Comparison of ENCODE assay signal across 1 cellular context in genomic region chr6:167394820-167395219, GRCh38.
TF ChIP-seq lines count a peak whose summit lies in the region.

No MANE protein-coding gene starts in this region.

TF ChIP-seq in GM23338, 12 proteins besides CTCF, POLR2A, EP300 and RAD21 (continued from another document):
- TF ChIP-seq, protein P1, sequence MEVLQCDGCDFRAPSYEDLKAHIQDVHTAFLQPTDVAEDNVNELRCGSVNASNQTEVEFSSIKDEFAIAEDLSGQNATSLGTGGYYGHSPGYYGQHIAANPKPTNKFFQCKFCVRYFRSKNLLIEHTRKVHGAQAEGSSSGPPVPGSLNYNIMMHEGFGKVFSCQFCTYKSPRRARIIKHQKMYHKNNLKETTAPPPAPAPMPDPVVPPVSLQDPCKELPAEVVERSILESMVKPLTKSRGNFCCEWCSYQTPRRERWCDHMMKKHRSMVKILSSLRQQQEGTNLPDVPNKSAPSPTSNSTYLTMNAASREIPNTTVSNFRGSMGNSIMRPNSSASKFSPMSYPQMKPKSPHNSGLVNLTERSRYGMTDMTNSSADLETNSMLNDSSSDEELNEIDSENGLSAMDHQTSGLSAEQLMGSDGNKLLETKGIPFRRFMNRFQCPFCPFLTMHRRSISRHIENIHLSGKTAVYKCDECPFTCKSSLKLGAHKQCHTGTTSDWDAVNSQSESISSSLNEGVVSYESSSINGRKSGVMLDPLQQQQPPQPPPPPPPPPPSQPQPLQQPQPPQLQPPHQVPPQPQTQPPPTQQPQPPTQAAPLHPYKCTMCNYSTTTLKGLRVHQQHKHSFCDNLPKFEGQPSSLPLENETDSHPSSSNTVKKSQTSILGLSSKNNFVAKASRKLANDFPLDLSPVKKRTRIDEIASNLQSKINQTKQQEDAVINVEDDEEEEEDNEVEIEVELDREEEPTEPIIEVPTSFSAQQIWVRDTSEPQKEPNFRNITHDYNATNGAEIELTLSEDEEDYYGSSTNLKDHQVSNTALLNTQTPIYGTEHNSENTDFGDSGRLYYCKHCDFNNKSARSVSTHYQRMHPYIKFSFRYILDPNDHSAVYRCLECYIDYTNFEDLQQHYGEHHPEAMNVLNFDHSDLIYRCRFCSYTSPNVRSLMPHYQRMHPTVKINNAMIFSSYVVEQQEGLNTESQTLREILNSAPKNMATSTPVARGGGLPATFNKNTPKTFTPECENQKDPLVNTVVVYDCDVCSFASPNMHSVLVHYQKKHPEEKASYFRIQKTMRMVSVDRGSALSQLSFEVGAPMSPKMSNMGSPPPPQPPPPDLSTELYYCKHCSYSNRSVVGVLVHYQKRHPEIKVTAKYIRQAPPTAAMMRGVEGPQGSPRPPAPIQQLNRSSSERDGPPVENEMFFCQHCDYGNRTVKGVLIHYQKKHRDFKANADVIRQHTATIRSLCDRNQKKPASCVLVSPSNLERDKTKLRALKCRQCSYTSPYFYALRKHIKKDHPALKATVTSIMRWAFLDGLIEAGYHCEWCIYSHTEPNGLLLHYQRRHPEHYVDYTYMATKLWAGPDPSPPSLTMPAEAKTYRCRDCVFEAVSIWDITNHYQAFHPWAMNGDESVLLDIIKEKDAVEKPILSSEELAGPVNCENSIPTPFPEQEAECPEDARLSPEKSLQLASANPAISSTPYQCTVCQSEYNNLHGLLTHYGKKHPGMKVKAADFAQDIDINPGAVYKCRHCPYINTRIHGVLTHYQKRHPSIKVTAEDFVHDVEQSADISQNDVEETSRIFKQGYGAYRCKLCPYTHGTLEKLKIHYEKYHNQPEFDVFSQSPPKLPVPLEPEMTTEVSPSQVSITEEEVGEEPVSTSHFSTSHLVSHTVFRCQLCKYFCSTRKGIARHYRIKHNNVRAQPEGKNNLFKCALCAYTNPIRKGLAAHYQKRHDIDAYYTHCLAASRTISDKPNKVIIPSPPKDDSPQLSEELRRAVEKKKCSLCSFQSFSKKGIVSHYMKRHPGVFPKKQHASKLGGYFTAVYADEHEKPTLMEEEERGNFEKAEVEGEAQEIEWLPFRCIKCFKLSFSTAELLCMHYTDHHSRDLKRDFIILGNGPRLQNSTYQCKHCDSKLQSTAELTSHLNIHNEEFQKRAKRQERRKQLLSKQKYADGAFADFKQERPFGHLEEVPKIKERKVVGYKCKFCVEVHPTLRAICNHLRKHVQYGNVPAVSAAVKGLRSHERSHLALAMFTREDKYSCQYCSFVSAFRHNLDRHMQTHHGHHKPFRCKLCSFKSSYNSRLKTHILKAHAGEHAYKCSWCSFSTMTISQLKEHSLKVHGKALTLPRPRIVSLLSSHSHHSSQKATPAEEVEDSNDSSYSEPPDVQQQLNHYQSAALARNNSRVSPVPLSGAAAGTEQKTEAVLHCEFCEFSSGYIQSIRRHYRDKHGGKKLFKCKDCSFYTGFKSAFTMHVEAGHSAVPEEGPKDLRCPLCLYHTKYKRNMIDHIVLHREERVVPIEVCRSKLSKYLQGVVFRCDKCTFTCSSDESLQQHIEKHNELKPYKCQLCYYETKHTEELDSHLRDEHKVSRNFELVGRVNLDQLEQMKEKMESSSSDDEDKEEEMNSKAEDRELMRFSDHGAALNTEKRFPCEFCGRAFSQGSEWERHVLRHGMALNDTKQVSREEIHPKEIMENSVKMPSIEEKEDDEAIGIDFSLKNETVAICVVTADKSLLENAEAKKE (CRISPR knock-in tag; IDR thresholded peaks at IDR 0.05), result no peak
- no peak for TF ChIP-seq ZNF331 (CRISPR knock-in tag; IDR thresholded peaks at IDR 0.05; ENCODE audit: low read depth)
